In genomic region chr2:4368907-4369306, GRCh38 we compare ENCODE assay signal across 27 cellular contexts.
"Had no signal": no experiment of that assay in that cellular context is flagged by ENCODE, and none has a peak within 500 bp of the region (broad histone marks: within the 10 kb centered on the region; RNA-seq: fewer than 3 reads in every experiment).

No MANE protein-coding gene starts in this region.

- FAIRE-seq: colon, endothelial cell of umbilical vein, frontal cortex had no signal

- H3K27me3 ChIP-seq: colonic mucosa, esophagus muscularis mucosa, esophagus squamous epithelium, foreskin keratinocyte, gastrocnemius medialis, gastroesophageal sphincter, heart left ventricle, heart right ventricle had no signal

- H3K27ac ChIP-seq: colonic mucosa, coronary artery, dorsolateral prefrontal cortex, epithelial cell of prostate, esophagus muscularis mucosa, esophagus squamous epithelium, foreskin keratinocyte, gastrocnemius medialis, gastroesophageal sphincter, heart left ventricle, heart right ventricle had no signal

- DNase-seq: colonic mucosa; cortex of kidney; dermis blood vessel endothelial cell; dorsolateral prefrontal cortex; effector CD4-positive, alpha-beta T cell; effector CD8-positive, alpha-beta T cell; effector memory CD4-positive, alpha-beta T cell; effector memory CD8-positive, alpha-beta T cell; endodermal cell; erythroblast; esophagus squamous epithelium; foreskin fibroblast; foreskin keratinocyte; foreskin melanocyte; gastrocnemius medialis; glutamatergic neuron; head of caudate nucleus; heart right ventricle had no signal

- H3K9me3 ChIP-seq: colonic mucosa, gastrocnemius medialis had no signal

- ATAC-seq: effector memory CD8-positive, alpha-beta T cell; esophagus mucosa; foreskin keratinocyte; gastrocnemius medialis; gastroesophageal sphincter; heart left ventricle; heart right ventricle had no signal

- H3K36me3 ChIP-seq: colonic mucosa, esophagus muscularis mucosa, esophagus squamous epithelium, gastrocnemius medialis, gastroesophageal sphincter, heart left ventricle, heart right ventricle had no signal

- H3K4me3 ChIP-seq: colonic mucosa, coronary artery, dorsolateral prefrontal cortex, esophagus muscularis mucosa, esophagus squamous epithelium, gastrocnemius medialis, gastroesophageal sphincter, heart left ventricle, heart right ventricle had no signal

- H3K4me1 ChIP-seq: colonic mucosa, esophagus muscularis mucosa, esophagus squamous epithelium, foreskin keratinocyte, gastrocnemius medialis, gastroesophageal sphincter, heart left ventricle, heart right ventricle had no signal
